ENCODE assay signal across 18 cellular contexts in the genomic region with DNA sequence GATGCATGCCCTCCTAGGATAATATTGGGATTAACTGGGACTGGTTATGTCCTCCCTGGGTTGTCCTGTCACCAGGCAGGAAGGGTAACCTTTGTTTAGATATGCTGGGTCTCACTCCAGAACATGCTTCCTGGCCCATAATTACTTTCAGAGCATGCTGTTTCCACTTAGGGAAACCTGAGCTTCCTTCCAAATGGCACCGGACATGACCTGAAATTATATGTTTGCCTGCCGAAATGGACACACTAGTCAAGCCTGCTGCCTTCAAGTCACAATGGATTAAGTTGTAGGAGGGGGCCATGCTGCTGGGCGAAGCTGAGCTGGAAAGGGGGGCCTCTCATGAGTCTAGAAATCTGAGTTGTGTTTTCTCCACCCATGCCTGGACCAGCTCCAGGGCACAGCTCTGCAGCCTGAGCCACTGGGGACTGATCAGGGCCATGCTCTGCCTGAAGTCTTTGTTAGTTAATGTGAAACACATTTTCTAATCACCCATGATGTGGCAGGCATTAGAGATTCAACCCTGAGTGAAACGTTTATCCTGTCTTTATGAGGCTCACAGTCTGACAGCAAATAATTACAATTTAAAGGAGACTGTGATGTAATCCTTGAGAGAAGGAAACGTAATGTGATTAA.
DNase-seq lines count a peak whose midpoint lies in the region; ATAC-seq and TF ChIP-seq lines count a peak whose summit lies in the region.
"Had no signal": no experiment of that assay in that cellular context is flagged by ENCODE, and none has a peak within 500 bp of the region (broad histone marks: within the 10 kb centered on the region; RNA-seq: fewer than 3 reads in every experiment).

No MANE protein-coding gene starts in this region.

- 19 to 37% methylated on average over 5 of the region's 5 CpGs for WGBS in heart right ventricle, 2 donors

- H3K4me1 ChIP-seq in heart right ventricle (peaks cover 7 to 68% (median 34%) of the 10 kb centered on the region in 9 donors), subcutaneous abdominal adipose tissue (ENCODE audit: control insufficient read depth in 5 of 5, insufficient read depth in 5 of 5, low read length in 5 of 5) (peaks cover 11 to 54% (median 52%) of the 10 kb centered on the region in 5 donors)
- H3K4me1 ChIP-seq: Caco-2 had no signal

- ATAC-seq in heart right ventricle (peak; percentile 57 to 81 (median 74)), HG03139 (IDR thresholded peaks at IDR 0.05; ENCODE audit: unreplicated experiment) (no peak), HG03442 (IDR thresholded peaks at IDR 0.05; ENCODE audit: unreplicated experiment) (no peak)
- ATAC-seq: left colon; naive thymus-derived CD4-positive, alpha-beta T cell; T-cell had no signal

- DNase-seq in NCI-H2081 (lab: John Stamatoyannopoulos, UW): peak; percentile 22 to 64
- DNase-seq in NCI-H2081 treated with DMSO at 0.1 percent for 48 hours (lab: John Stamatoyannopoulos, UW): no peak
- DNase-seq in SK-N-MC (ENCODE audit: low read depth, low spot score): peak; percentile 37
- peak; percentile 46 to 56 for DNase-seq in heart right ventricle
- DNase-seq in SIG-M5 treated with dmso at 0.1 percent for 504 hours (lab: John Stamatoyannopoulos, UW; ENCODE audit: unreplicated experiment): no peak
- DNase-seq: activated CD4-positive, alpha-beta T cell treated with anti-CD3 and anti-CD28 coated beads for 1 hour; Caco-2; HCEC 1CT; left colon; naive thymus-derived CD4-positive, alpha-beta T cell; NCI-H345; PC-9; small intestine; T-cell had no signal

- H3K36me3 ChIP-seq in SK-N-MC (ENCODE audit: insufficient read depth, low read length) (no peaks in the 10 kb centered on the region), heart right ventricle (no peaks in the 10 kb centered on the region), subcutaneous abdominal adipose tissue (ENCODE audit: control insufficient read depth in 5 of 5, insufficient read depth in 5 of 5, low read length in 5 of 5) (peaks cover 5 to 47% (median 24%) of the 10 kb centered on the region in 5 donors)
- H3K36me3 ChIP-seq: cardiac muscle cell had no signal

- H3K9ac ChIP-seq in SK-N-MC (ENCODE audit: insufficient read length) (no peak overlapping the region), subcutaneous abdominal adipose tissue (ENCODE audit: low read length in 5 of 5) (peak overlapping the region in 1 of 5 donors; percentile 11)

- H3K27me3 ChIP-seq in heart right ventricle (no peaks in the 10 kb centered on the region), subcutaneous abdominal adipose tissue (ENCODE audit: control insufficient read depth in 5 of 5, insufficient read depth in 4 of 5, low read length in 5 of 5) (no peaks in the 10 kb centered on the region)
- H3K27me3 ChIP-seq: cardiac muscle cell had no signal

- peak overlapping the region; percentile 42 for H3K4me3 ChIP-seq in SK-N-MC
- H3K4me3 ChIP-seq in heart right ventricle: no peak overlapping the region
- H3K4me3 ChIP-seq in subcutaneous abdominal adipose tissue (ENCODE audit: low read depth in 1 of 5, low read length in 5 of 5): peak overlapping the region in 1 of 5 donors; percentile 0
- H3K4me3 ChIP-seq: cardiac muscle cell, PC-9 had no signal

- no peaks in the 10 kb centered on the region for H3K9me3 ChIP-seq in SK-N-MC (ENCODE audit: low read depth, low read length)
- H3K9me3 ChIP-seq in heart right ventricle: no peaks in the 10 kb centered on the region
- no peaks in the 10 kb centered on the region for H3K9me3 ChIP-seq in subcutaneous abdominal adipose tissue (ENCODE audit: control insufficient read depth in 5 of 5, low read length in 5 of 5)
- H3K9me3 ChIP-seq: Caco-2 had no signal

- H3K27ac ChIP-seq in SK-N-MC (peak overlapping the region; percentile 61; the same call in 1 of the 2 replicates), heart right ventricle (peak overlapping the region in 7 of 10 donors; percentile 3 to 64 (median 47)), subcutaneous abdominal adipose tissue (ENCODE audit: low read depth, low read length) (peak overlapping the region; percentile 70)
- H3K27ac ChIP-seq: cardiac muscle cell, PC-9 had no signal

- intact Hi-C loops in heart right ventricle (cut with DNase I): no loop called here

- no peak for TF ChIP-seq CTCF in heart right ventricle (IDR thresholded peaks at IDR 0.05)

Comparison
In these comparisons a context has a peak if more than half of its experiments do, and no peak if none do; other contexts are left out.
1. DNase-seq: peak in NCI-H2081 (2 of 2), SK-N-MC (single experiment) and heart right ventricle (2 of 2); none in NCI-H2081 treated with DMSO at 0.1 percent for 48 hours (single experiment) and SIG-M5 treated with dmso at 0.1 percent for 504 hours (single experiment).
2. ATAC-seq: peak in heart right ventricle (8 of 8); none in HG03139 (single experiment) and HG03442 (single experiment).
3. Peak in every context shown above with its lines, with median percentiles within 50 percentile points of each other: H3K27ac ChIP-seq.